8 cellular contexts compared by ENCODE assay signal in genomic region chr3:129794319-129795201, GRCh38.
DNase-seq lines count a peak whose midpoint lies in the region; ATAC-seq and TF ChIP-seq lines count a peak whose summit lies in the region.

No MANE protein-coding gene starts in this region.

- POLR2A ChIA-PET in WTC11 (lab: Charles Lee) = interaction anchor here (1.8 kb wide), 1 partner anchor 168 kb away, joined by 4 read pairs; no protein-coding TSS in a partner anchor

- H3K27me3 Mint-ChIP-seq in WTC11 (ENCODE audit: low read depth) (no peaks in the 10 kb centered on the region), progenitor cell of endocrine pancreas (no peaks in the 10 kb centered on the region)

- H3K4me1 Mint-ChIP-seq in WTC11 (peaks cover 35% of the 10 kb centered on the region), progenitor cell of endocrine pancreas (ENCODE audit: low read depth) (peaks cover 30% of the 10 kb centered on the region)

- TF ChIP-seq CTCF in WTC11 (IDR thresholded peaks at IDR 0.05) = no peak
- no peak for TF ChIP-seq CTCF in heart right ventricle (IDR thresholded peaks at IDR 0.05)
- no peak for TF ChIP-seq CTCF in progenitor cell of endocrine pancreas (IDR thresholded peaks at IDR 0.05; ENCODE audit: unreplicated experiment)

- H3K4me1 ChIP-seq in heart right ventricle = peaks cover 0 to 32% (median 13%) of the 10 kb centered on the region in 9 donors

- H3K9me3 ChIP-seq in heart right ventricle = no peaks in the 10 kb centered on the region

- peak; percentile 92 for DNase-seq in NCI-H1105 (lab: John Stamatoyannopoulos, UW)
- DNase-seq in WTC11 (ENCODE audit: low spot score) = peak; percentile 77
- peak; percentile 6 to 32 for DNase-seq in heart right ventricle
- DNase-seq in progenitor cell of endocrine pancreas (ENCODE audit: low spot score, unreplicated experiment) = peak; percentile 62
- DNase-seq in activated effector memory CD4-positive, alpha-beta T cell treated with anti-CD3 and anti-CD28 coated beads, Interleukin-2, amount 50 U/mL, for 16 hours = no peak

- peak overlapping the region in 7 of 10 donors; percentile 23 to 86 (median 51) for H3K27ac ChIP-seq in heart right ventricle

- H3K27ac Mint-ChIP-seq in WTC11 (peak overlapping the region; percentile 97), progenitor cell of endocrine pancreas (peak overlapping the region; percentile 99)

- H3K27me3 ChIP-seq in heart right ventricle = no peaks in the 10 kb centered on the region

- no peaks in the 10 kb centered on the region for H3K36me3 Mint-ChIP-seq in WTC11
- H3K36me3 Mint-ChIP-seq in progenitor cell of endocrine pancreas (ENCODE audit: insufficient read depth) = peaks cover 1% of the 10 kb centered on the region

- intact Hi-C loops in heart right ventricle (cut with DNase I) = no loop called here

- H3K9me3 Mint-ChIP-seq in WTC11 (no peaks in the 10 kb centered on the region), progenitor cell of endocrine pancreas (ENCODE audit: low read depth) (no peaks in the 10 kb centered on the region)

- no peaks in the 10 kb centered on the region for H3K36me3 ChIP-seq in heart right ventricle

- CTCF ChIA-PET in WTC11 (lab: Charles Lee) = interaction anchor here (1.0 to 1.4 kb wide), 4 partner anchors 148 to 411 kb away, joined by 3 to 5 read pairs (median 4); no protein-coding TSS in a partner anchor

- WGBS in heart right ventricle, 2 donors = 33 to 44% methylated on average over 14 of the region's 14 CpGs

- ATAC-seq in GM19395 (IDR thresholded peaks at IDR 0.05; ENCODE audit: unreplicated experiment) = peak; percentile 58
- ATAC-seq in WTC11 = peak; percentile 94
- ATAC-seq in heart right ventricle = peak in 7 of 8 donors; percentile 67 to 82 (median 78)
- no peak for ATAC-seq in GM21528 (IDR thresholded peaks at IDR 0.05; ENCODE audit: low FRiP score, unreplicated experiment)
- ATAC-seq in HG03139 (IDR thresholded peaks at IDR 0.05; ENCODE audit: unreplicated experiment) = no peak

- H3K4me3 Mint-ChIP-seq in WTC11 = peak overlapping the region; percentile 67
- peak overlapping the region; percentile 72 for H3K4me3 Mint-ChIP-seq in progenitor cell of endocrine pancreas (ENCODE audit: low read depth)

- H3K4me3 ChIP-seq in heart right ventricle = peak overlapping the region in 7 of 10 donors; percentile 6 to 35 (median 28)

TF ChIP-seq in WTC11, 78 proteins besides CTCF, POLR2A, EP300 and RAD21:
- TF ChIP-seq TEAD1 (CRISPR knock-in tag; IDR thresholded peaks at IDR 0.05) (peak; percentile 50; the same call in 1 of the 2 replicates), MXD4 (CRISPR knock-in tag; IDR thresholded peaks at IDR 0.05; ENCODE audit: borderline replicate concordance) (no peak)

Comparison
In these comparisons a context has a peak if more than half of its experiments do, and no peak if none do; other contexts are left out.
1. ATAC-seq: peak in GM19395 (single experiment), WTC11 (single experiment) and heart right ventricle (7 of 8); none in GM21528 (single experiment) and HG03139 (single experiment).